1 cellular context compared by ENCODE assay signal in genomic region chr15:31373096-31373865, GRCh38.
TF ChIP-seq lines count a peak whose summit lies in the region.

No MANE protein-coding gene starts in this region.

TF ChIP-seq in GM23338, 12 proteins besides CTCF, POLR2A, EP300 and RAD21 (continued from another document):
- TF ChIP-seq ZNF462 (CRISPR knock-in tag; IDR thresholded peaks at IDR 0.05) (no peak), ETS1 (IDR thresholded peaks at IDR 0.05) (no peak), NANOG (IDR thresholded peaks at IDR 0.05; ENCODE audit: borderline replicate concordance) (no peak), ZNF331 (CRISPR knock-in tag; IDR thresholded peaks at IDR 0.05; ENCODE audit: low read depth) (no peak)
